In genomic region chr12:49567611-49568441, GRCh38 we compare ENCODE assay signal across 8 cellular contexts. TPM values are rescaled to one million over a fixed set of nuclear protein-coding genes. Genes with fewer than 3 reads are reported as not detected.
A peak's percentile ranks its signal among the peaks of the same experiment; 100 is the strongest.
DNase-seq lines count a peak whose midpoint lies in the region; ATAC-seq and TF ChIP-seq lines count a peak whose summit lies in the region.

TSS of gene MCRS1 (minus strand) at chr12:49568142. CDS start at chr12:49566731, 1,411 bp downstream.

- TF ChIP-seq POLR2A in right lobe of liver (IDR thresholded peaks at IDR 0.05): peak; percentile 60

- under 1% methylated on average over 38 of the region's 54 CpGs for WGBS in right lobe of liver (ENCODE audit: insufficient coverage, low coverage, low lambda C conversion rate, missing lambda C conversion rate)

- peak within 1 kb of the TSS; percentile 86 to 97 (median 94) for H3K27ac ChIP-seq in BLaER1 treated with 17β-estradiol and CSF1 and Interleukin-3, amounts not matched to agents 10 nM and 100 nM
- H3K27ac ChIP-seq in dorsolateral prefrontal cortex: peak within 1 kb of the TSS; percentile 87 to 100 (median 97)
- peak within 1 kb of the TSS; percentile 77 to 88 (median 87) for H3K27ac ChIP-seq in right lobe of liver

- DNase-seq in NCI-H774 (lab: John Stamatoyannopoulos, UW) (peak; percentile 90), dorsolateral prefrontal cortex (peak; percentile 76 to 88 (median 85)), right lobe of liver (peak; percentile 85 to 92 (median 91))
- peak; percentile 87 to 90 for DNase-seq in activated CD4-positive, alpha-beta T cell treated with anti-CD3 and anti-CD28 coated beads, Interleukin-2, amount 50 U/mL, for 48 hours
- peak; percentile 86 to 89 for DNase-seq in stimulated activated CD4-positive, alpha-beta T cell treated with anti-CD3 and anti-CD28 coated beads, Interleukin-4, amount 100 ng/mL, for 4 hours

- H3K4me1 ChIP-seq in BLaER1 treated with 17β-estradiol and CSF1 and Interleukin-3, amounts not matched to agents 10 nM and 100 nM: peaks cover 62 to 75% (median 71%) of the 10 kb centered on the region in 10 experiments
- peaks cover 0 to 18% (median 0%) of the 10 kb centered on the region in 4 donors for H3K4me1 ChIP-seq in right lobe of liver

- H3K36me3 ChIP-seq in BLaER1 treated with 17β-estradiol and CSF1 and Interleukin-3, amounts not matched to agents 10 nM and 100 nM: peaks cover 20 to 51% (median 34%) of the 10 kb centered on the region in 11 experiments
- peaks cover 0 to 25% (median 13%) of the 10 kb centered on the region in 4 donors for H3K36me3 ChIP-seq in right lobe of liver

- TF ChIP-seq CTCF in dorsolateral prefrontal cortex (IDR thresholded peaks at IDR 0.05 in 54 of 56, conservative IDR thresholded peaks at IDR 0.05 in 2 of 56; ENCODE audit: low read depth in 1 of 56, partially characterized antibody in 56 of 56): peak in 28 of 56 donors; percentile 6 to 53 (median 24)
- TF ChIP-seq CTCF in right lobe of liver (IDR thresholded peaks at IDR 0.05): no peak

- ATAC-seq in GM19351 (IDR thresholded peaks at IDR 0.05; ENCODE audit: unreplicated experiment) (peak; percentile 85), HG03565 (IDR thresholded peaks at IDR 0.05; ENCODE audit: unreplicated experiment) (peak; percentile 74), right lobe of liver (peak; percentile 90 to 98 (median 96))

- intact Hi-C loops in dorsolateral prefrontal cortex (cut with DNase I) (loop anchor here in 1 of 2 donors (5.0 kb wide), 2 partner anchors 54 to 221 kb away; partner anchors contain the start of genes DNAJC22 and PRPF40B), right lobe of liver (cut with DNase I) (no loop called here)

- H3K4me3 ChIP-seq in BLaER1 treated with 17β-estradiol and CSF1 and Interleukin-3, amounts not matched to agents 10 nM and 100 nM: peak within 1 kb of the TSS; percentile 76 to 92 (median 84)
- peak within 1 kb of the TSS; percentile 69 to 100 (median 91) for H3K4me3 ChIP-seq in dorsolateral prefrontal cortex
- H3K4me3 ChIP-seq in right lobe of liver: peak within 1 kb of the TSS; percentile 88 to 97 (median 90)

- no peaks in the 10 kb centered on the region for H3K27me3 ChIP-seq in BLaER1 treated with 17β-estradiol and CSF1 and Interleukin-3, amounts not matched to agents 10 nM and 100 nM
- H3K27me3 ChIP-seq in dorsolateral prefrontal cortex: no peaks in the 10 kb centered on the region
- no peaks in the 10 kb centered on the region for H3K27me3 ChIP-seq in right lobe of liver

- H3K4me2 ChIP-seq in BLaER1 treated with 17β-estradiol and CSF1 and Interleukin-3, amounts not matched to agents 10 nM and 100 nM: peak within 1 kb of the TSS; percentile 94 to 100 (median 97)

- H3K9me3 ChIP-seq in BLaER1 treated with 17β-estradiol and CSF1 and Interleukin-3, amounts not matched to agents 10 nM and 100 nM (replicated peaks in 1 of 11): no peaks in the 10 kb centered on the region
- H3K9me3 ChIP-seq in right lobe of liver: no peaks in the 10 kb centered on the region

- peak within 1 kb of the TSS; percentile 85 to 96 (median 93) for H3K9ac ChIP-seq in BLaER1 treated with 17β-estradiol and CSF1 and Interleukin-3, amounts not matched to agents 10 nM and 100 nM

- peaks cover 0 to 53% (median 23%) of the 10 kb centered on the region in 11 experiments; a peak in 13 of 22 replicates for H4K20me1 ChIP-seq in BLaER1 treated with 17β-estradiol and CSF1 and Interleukin-3, amounts not matched to agents 10 nM and 100 nM

RNA-seq across cellular contexts. Expression of gene MCRS1, which starts in this region (rescaled TPM):
- total RNA-seq in dorsolateral prefrontal cortex (10 to 100 TPM; 42.9 to 84.1 (median 60.3) TPM), right lobe of liver (10 to 100 TPM; 16.0 to 23.0 (median 20.4) TPM)

Comparison
In these comparisons a context has a peak if more than half of its experiments do, and no peak if none do; other contexts are left out.
1. Peak in every context shown above with its lines: DNase-seq, ATAC-seq, H3K4me3 ChIP-seq and H3K27ac ChIP-seq.